ENCODE assay signal across 24 cellular contexts in genomic region chr7:142882338-142882678, GRCh38. TPM values are rescaled to one million over a fixed set of nuclear protein-coding genes. Genes with fewer than 3 reads are reported as not detected.
A peak's percentile ranks its signal among the peaks of the same experiment; 100 is the strongest.
DNase-seq lines count a peak whose midpoint lies in the region; ATAC-seq, FAIRE-seq and TF ChIP-seq lines count a peak whose summit lies in the region.
"Had no signal": no experiment of that assay in that cellular context is flagged by ENCODE, and none has a peak within 500 bp of the region (broad histone marks: within the 10 kb centered on the region; RNA-seq: fewer than 3 reads in every experiment).

No MANE protein-coding gene starts in this region.

- H3K27ac Mint-ChIP-seq in Caco-2 (ENCODE audit: unreplicated experiment) (no peak overlapping the region), osteocyte (ENCODE audit: unreplicated experiment) (no peak overlapping the region)
- H3K27ac Mint-ChIP-seq: B cell; CD8-positive, alpha-beta T cell had no signal

- H3K27me3 ChIP-seq in Caco-2 (replicated peaks; ENCODE audit: control insufficient read depth, insufficient read depth, low read length) = no peaks in the 10 kb centered on the region
- H3K27me3 ChIP-seq in body of pancreas = no peaks in the 10 kb centered on the region

- TF ChIP-seq POLR2A in body of pancreas (IDR thresholded peaks at IDR 0.05) = no peak

- no peaks in the 10 kb centered on the region for H3K4me1 Mint-ChIP-seq in Caco-2 (ENCODE audit: low read depth, unreplicated experiment)
- no peaks in the 10 kb centered on the region for H3K4me1 Mint-ChIP-seq in osteocyte (ENCODE audit: unreplicated experiment)
- H3K4me1 Mint-ChIP-seq: B cell had no signal

- 40 to 58% methylated on average over 5 of the region's 5 CpGs for WGBS in body of pancreas, 2 donors

- peak overlapping the region; percentile 27 for H3K4me3 Mint-ChIP-seq in Caco-2 (ENCODE audit: unreplicated experiment)
- no peak overlapping the region for H3K4me3 Mint-ChIP-seq in osteocyte (ENCODE audit: unreplicated experiment)
- H3K4me3 Mint-ChIP-seq: B cell; CD8-positive, alpha-beta T cell had no signal

- CTCF ChIA-PET in Caco-2 (lab: Charles Lee) = interaction anchor here (1.8 kb wide), 1 partner anchor 78 kb away, joined by 20 read pairs; no protein-coding TSS in a partner anchor

- no peak for FAIRE-seq in RCC 7860 (lab: Jason Lieb, UNC)

- no TSS peak for BruUV-seq in Caco-2 (replicated peaks; lab: Mats Ljungman, UMichigan)

- H3K27ac ChIP-seq in body of pancreas = peak overlapping the region in 3 of 4 donors; percentile 73 to 79 (median 78)
- H3K27ac ChIP-seq: 22Rv1, C4-2B had no signal

- H3K9me3 ChIP-seq in Caco-2 = no peaks in the 10 kb centered on the region
- no peaks in the 10 kb centered on the region for H3K9me3 ChIP-seq in body of pancreas

- H3K4me1 ChIP-seq in Caco-2 (peaks cover 22% of the 10 kb centered on the region), body of pancreas (peaks cover 14% of the 10 kb centered on the region)

- no peaks in the 10 kb centered on the region for H3K36me3 Mint-ChIP-seq in Caco-2 (ENCODE audit: insufficient read depth, unreplicated experiment)
- H3K36me3 Mint-ChIP-seq in osteocyte (ENCODE audit: unreplicated experiment) = no peaks in the 10 kb centered on the region
- H3K36me3 Mint-ChIP-seq: CD8-positive, alpha-beta T cell had no signal

- H3K36me3 ChIP-seq in Caco-2 (ENCODE audit: control insufficient read depth, insufficient read depth, low read length) = no peaks in the 10 kb centered on the region
- no peaks in the 10 kb centered on the region for H3K36me3 ChIP-seq in body of pancreas (replicated peaks in 1 of 2; ENCODE audit: insufficient read depth in 1 of 2, low read depth in 2 of 2)

- no peaks in the 10 kb centered on the region for H3K27me3 Mint-ChIP-seq in Caco-2 (ENCODE audit: insufficient read depth, unreplicated experiment)
- peaks cover 16% of the 10 kb centered on the region for H3K27me3 Mint-ChIP-seq in osteocyte (ENCODE audit: unreplicated experiment)

- ATAC-seq in body of pancreas (no peak), GM21447 (IDR thresholded peaks at IDR 0.05; ENCODE audit: unreplicated experiment) (no peak)
- ATAC-seq: CD8-positive, alpha-beta T cell; Panc1 had no signal

- POLR2A ChIA-PET in Caco-2 (lab: Charles Lee) = no interaction called here

- DNase-seq in NCI-H146 treated with DMSO at 0.1 percent for 48 hours (lab: John Stamatoyannopoulos, UW; ENCODE audit: unreplicated experiment) (peak; percentile 3), NCI-H146 (lab: John Stamatoyannopoulos, UW) (no peak), Caco-2 (no peak), body of pancreas (no peak), osteocyte (ENCODE audit: extremely low spot score, unreplicated experiment) (peak; percentile 54), NCI-H526 treated with DMSO at 0.1 percent for 48 hours (lab: John Stamatoyannopoulos, UW) (no peak), RCC 7860 (ENCODE audit: low spot score) (no peak)
- DNase-seq: DMS 273 treated with DMSO at 0.1 percent for 48 hours, DMS79 treated with DMSO at 0.1 percent for 48 hours, NCI-H1092 treated with DMSO at 0.1 percent for 48 hours, NCI-H1436, NCI-H1930, NCI-H2107, NCI-H446, NCI-H524 treated with DMSO at 0.1 percent for 48 hours, SHP77 treated with DMSO at 0.1 percent for 48 hours had no signal

- H3K4me3 ChIP-seq in Caco-2 (ENCODE audit: low read depth, low read length) (no peak overlapping the region), body of pancreas (no peak overlapping the region)

- intact Hi-C loops in Caco-2 (cut with micrococcal nuclease; ENCODE audit: unreplicated experiment) (no loop called here), body of pancreas (cut with DNase I) (no loop called here)

- H3K9me3 Mint-ChIP-seq in Caco-2 (ENCODE audit: unreplicated experiment) (no peaks in the 10 kb centered on the region), osteocyte (ENCODE audit: unreplicated experiment) (no peaks in the 10 kb centered on the region)
- H3K9me3 Mint-ChIP-seq: CD8-positive, alpha-beta T cell had no signal

- TF ChIP-seq CTCF in Caco-2 (IDR thresholded peaks at IDR 0.05; ENCODE audit: insufficient read depth in 1 of 2, low read depth in 1 of 2, low read length in 1 of 2, severe bottlenecking in 1 of 2, unreplicated experiment in 1 of 2) = no peak
- TF ChIP-seq CTCF in body of pancreas (IDR thresholded peaks at IDR 0.05) = no peak
- no peak for TF ChIP-seq CTCF in osteocyte (IDR thresholded peaks at IDR 0.05)

RNA-seq across cellular contexts. Expression of gene TRPV6, which starts 3.2 kb away (rescaled TPM):
- total RNA-seq in Caco-2 (2022) = 2.3 and 4.0 TPM in 2 replicates
- 100 to 1,000 TPM in 1 of 2 donors, 10 to 100 TPM in 1; 61.7 to 110 TPM for total RNA-seq in body of pancreas
- not detected in 2 replicates for total RNA-seq in osteocyte
- total RNA-seq: B cell; CD8-positive, alpha-beta T cell; H4 had no signal

RNA-seq across cellular contexts. Expression of gene EPHB6, which starts 27.4 kb away (rescaled TPM):
- 2.7 and 3.9 TPM in 2 replicates for total RNA-seq in Caco-2 (2022)
- total RNA-seq in body of pancreas = 10 to 100 TPM; 37.1 to 84.0 TPM
- 13.7 and 14.7 TPM in 2 replicates for total RNA-seq in osteocyte

RNA-seq across cellular contexts. Expression of gene TRPV5, which starts 51.2 kb away (rescaled TPM):
- not detected in 2 replicates for total RNA-seq in Caco-2 (2022)
- total RNA-seq in body of pancreas = not detected
- not detected in 2 replicates for total RNA-seq in osteocyte
- total RNA-seq: B cell; CD8-positive, alpha-beta T cell; H4; HT-29 had no signal

RNA-seq across cellular contexts. Expression of gene LLCFC1, which starts 57.0 kb away (rescaled TPM):
- total RNA-seq in Caco-2 (2022) (not detected in 2 replicates), body of pancreas (not detected), osteocyte (not detected in 2 replicates)
- total RNA-seq: B cell; CD8-positive, alpha-beta T cell; H4; HT-29 had no signal

Comparison
In these comparisons a context has a peak if more than half of its experiments do, and no peak if none do; other contexts are left out.
1. DNase-seq: peak in NCI-H146 treated with DMSO at 0.1 percent for 48 hours (single experiment) and osteocyte (single experiment); none in NCI-H146 (single experiment), Caco-2 (0 of 2), body of pancreas (0 of 4), NCI-H526 treated with DMSO at 0.1 percent for 48 hours (single experiment) and RCC 7860 (single experiment).
2. RNA of gene TRPV6, which starts 3.2 kb away (total RNA-seq): 61.7 to 110 TPM in body of pancreas; 2.3 to 4.0 TPM in Caco-2 and not detected in osteocyte; every median in the first group is over 10 times any median in the second.